ENCODE assay signal across 8 cellular contexts in genomic region chr5:124519396-124519795, GRCh38.
DNase-seq lines count a peak whose midpoint lies in the region; ATAC-seq lines count a peak whose summit lies in the region.

No MANE protein-coding gene starts in this region.

- peaks cover 6% of the 10 kb centered on the region for H3K27me3 Mint-ChIP-seq in activated CD4-positive, alpha-beta T cell treated with anti-CD3 and anti-CD28 coated beads for 36 hours

- no peaks in the 10 kb centered on the region for H3K36me3 Mint-ChIP-seq in activated CD4-positive, alpha-beta T cell treated with anti-CD3 and anti-CD28 coated beads for 36 hours (ENCODE audit: low read depth)

- H3K27ac Mint-ChIP-seq in activated CD4-positive, alpha-beta T cell treated with anti-CD3 and anti-CD28 coated beads for 36 hours: no peak overlapping the region

- no peaks in the 10 kb centered on the region for H3K4me1 Mint-ChIP-seq in activated CD4-positive, alpha-beta T cell treated with anti-CD3 and anti-CD28 coated beads for 36 hours

- CTCF ChIA-PET in activated CD4-positive, alpha-beta T cell treated with anti-CD3 and anti-CD28 coated beads for 36 hours (lab: Charles Lee): no interaction called here

- peak; percentile 87 for ATAC-seq in GM21381 (IDR thresholded peaks at IDR 0.05; ENCODE audit: unreplicated experiment)
- ATAC-seq in activated CD4-positive, alpha-beta T cell treated with anti-CD3 and anti-CD28 coated beads for 36 hours: no peak

- POLR2A ChIA-PET in activated CD4-positive, alpha-beta T cell treated with anti-CD3 and anti-CD28 coated beads for 36 hours (lab: Charles Lee): no interaction called here

- DNase-seq in AG08395 (ENCODE audit: low spot score) (peak; percentile 77), HS-5 (ENCODE audit: low read depth) (peak; percentile 50), fibroblast of gingiva (ENCODE audit: low read depth) (peak; percentile 90), SW480 (ENCODE audit: low spot score) (no peak)
- no peak for DNase-seq in stimulated activated CD4-positive, alpha-beta T cell treated with anti-CD3 and anti-CD28 coated beads, Interleukin-4, amount 100 ng/mL, for 24 hours
- no peak for DNase-seq in activated CD4-positive, alpha-beta T cell treated with anti-CD3 and anti-CD28 coated beads for 36 hours
- no peak for DNase-seq in activated naive CD4-positive, alpha-beta T cell (lab: John Stamatoyannopoulos, UW)

- no peaks in the 10 kb centered on the region for H3K9me3 Mint-ChIP-seq in activated CD4-positive, alpha-beta T cell treated with anti-CD3 and anti-CD28 coated beads for 36 hours (ENCODE audit: low read depth)

- H3K4me3 Mint-ChIP-seq in activated CD4-positive, alpha-beta T cell treated with anti-CD3 and anti-CD28 coated beads for 36 hours: no peak overlapping the region

- intact Hi-C loops in activated CD4-positive, alpha-beta T cell treated with anti-CD3 and anti-CD28 coated beads for 36 hours (cut with DNase I, micrococcal nuclease): no loop called here

Comparison
In these comparisons a context has a peak if more than half of its experiments do, and no peak if none do; other contexts are left out.
1. DNase-seq: peak in AG08395 (single experiment), HS-5 (single experiment) and fibroblast of gingiva (single experiment); none in stimulated activated CD4-positive, alpha-beta T cell treated with anti-CD3 and anti-CD28 coated beads, Interleukin-4, amount 100 ng/mL, for 24 hours (single experiment), activated CD4-positive, alpha-beta T cell treated with anti-CD3 and anti-CD28 coated beads for 36 hours (single experiment), SW480 (single experiment) and activated naive CD4-positive, alpha-beta T cell (0 of 4).